ENCODE assay signal across 2 cellular contexts in genomic region chr10:84588971-84589370, GRCh38.
TF ChIP-seq lines count a peak whose summit lies in the region.

No MANE protein-coding gene starts in this region.

TF ChIP-seq in SK-N-SH, 30 proteins besides CTCF, POLR2A, EP300 and RAD21 (continued from another document):
- TF ChIP-seq PBX3 (IDR thresholded peaks at IDR 0.05) (no peak), RXRA (IDR thresholded peaks at IDR 0.05; ENCODE audit: borderline replicate concordance, low read depth) (no peak), USF2 (IDR thresholded peaks at IDR 0.05; ENCODE audit: borderline replicate concordance, low read depth, low read length) (no peak), POLR2AphosphoS5 (IDR thresholded peaks at IDR 0.05; ENCODE audit: low read depth, low read length) (no peak), MXI1 (IDR thresholded peaks at IDR 0.05; ENCODE audit: low read depth, low read length) (no peak), GABPA (IDR thresholded peaks at IDR 0.05; ENCODE audit: low read depth) (no peak), REST (IDR thresholded peaks at IDR 0.05; ENCODE audit: low read depth, low read length) (no peak), RFX5 (IDR thresholded peaks at IDR 0.05; ENCODE audit: low read length) (no peak), NFIC (IDR thresholded peaks at IDR 0.05; ENCODE audit: borderline replicate concordance) (no peak), FOSL2 (IDR thresholded peaks at IDR 0.05; ENCODE audit: borderline replicate concordance, low read depth) (no peak), FOXM1 (IDR thresholded peaks at IDR 0.05; ENCODE audit: low read depth) (no peak), IRF3 (IDR thresholded peaks at IDR 0.05; ENCODE audit: low read depth, low read length) (no peak)

TF ChIP-seq in SK-N-SH treated with all-trans-retinoic acid at 6 μM for 48 hours, 23 proteins besides CTCF, POLR2A, EP300 and RAD21 (continued from another document):
- TF ChIP-seq CSRNP3 (CRISPR knock-in tag; IDR thresholded peaks at IDR 0.05) (no peak), ISL1 (CRISPR knock-in tag; IDR thresholded peaks at IDR 0.05) (no peak), ESRRG (CRISPR knock-in tag; IDR thresholded peaks at IDR 0.05) (no peak), TOX (CRISPR knock-in tag; IDR thresholded peaks at IDR 0.05; ENCODE audit: borderline replicate concordance) (no peak), TSHZ2 (CRISPR knock-in tag; IDR thresholded peaks at IDR 0.05) (no peak), TCF4 (CRISPR knock-in tag; IDR thresholded peaks at IDR 0.05; ENCODE audit: borderline replicate concordance) (no peak), ZNF8 (CRISPR knock-in tag; IDR thresholded peaks at IDR 0.05) (no peak), ARNTL (CRISPR knock-in tag; IDR thresholded peaks at IDR 0.05; ENCODE audit: borderline replicate concordance, low read depth) (no peak)
TF ChIP-seq in SK-N-SH treated with all-trans-retinoic acid at 6 μM for 48 hours: peak in this region for 0.
